In the genomic region with DNA sequence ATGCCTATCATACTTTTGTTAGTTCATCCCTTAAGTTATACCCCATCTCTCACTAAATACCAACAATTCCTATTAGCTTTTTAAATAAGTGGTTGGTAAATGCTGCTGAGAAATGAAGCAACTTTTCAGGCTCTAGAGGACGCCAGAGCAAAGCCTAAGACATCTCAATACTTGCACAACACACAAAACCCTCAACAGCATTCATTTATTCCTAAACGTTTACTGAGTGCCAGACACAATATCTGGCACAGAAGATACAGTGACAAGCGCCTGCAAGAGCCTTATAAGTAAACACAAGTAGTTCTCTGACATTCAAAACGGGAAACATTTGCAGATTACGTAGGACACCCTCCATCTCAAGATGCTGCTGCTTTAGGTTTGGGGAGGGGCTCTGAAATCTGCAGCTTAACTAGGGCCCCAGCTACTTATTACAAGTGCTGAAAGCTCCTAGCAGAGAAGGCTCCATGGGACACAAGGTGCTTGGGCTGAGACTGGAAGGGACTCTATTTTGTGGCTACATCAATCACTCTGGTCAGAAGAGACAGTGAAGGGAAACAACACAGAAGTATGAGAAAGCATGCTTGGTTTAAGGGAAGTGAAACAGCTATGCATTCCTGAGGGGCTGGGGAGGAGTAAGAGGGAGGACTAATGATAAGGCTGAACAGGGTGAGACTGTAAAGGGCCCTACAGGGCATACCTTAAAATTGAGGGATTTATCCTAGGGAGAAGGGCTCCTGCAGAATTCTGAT, we compare ENCODE assay signal across 8 cellular contexts.
DNase-seq lines count a peak whose midpoint lies in the region; ATAC-seq, FAIRE-seq and TF ChIP-seq lines count a peak whose summit lies in the region.

No MANE protein-coding gene starts in this region.

- H2AFZ ChIP-seq in MM.1S (ENCODE audit: low read length): no peak overlapping the region

- no peaks in the 10 kb centered on the region for H3K9me2 ChIP-seq in MM.1S (replicated peaks; ENCODE audit: insufficient read depth, low read length)

- H3K27me3 ChIP-seq in MM.1S (replicated peaks; ENCODE audit: insufficient read depth, low read length): no peaks in the 10 kb centered on the region

- no peak overlapping the region for H3K9ac ChIP-seq in MM.1S (ENCODE audit: low read length)

- no peaks in the 10 kb centered on the region for H3K9me3 Mint-ChIP-seq in activated T-cell treated with anti-CD3 and anti-CD28 coated beads, Interleukin-2, amount 50 U/mL, for 72 hours

- H3K79me2 ChIP-seq in MM.1S (ENCODE audit: low read length): no peaks in the 10 kb centered on the region

- no peak overlapping the region for H3K4me3 Mint-ChIP-seq in activated T-cell treated with anti-CD3 and anti-CD28 coated beads, Interleukin-2, amount 50 U/mL, for 72 hours

- H3K4me1 ChIP-seq in MM.1S (ENCODE audit: low read length): peaks cover 29% of the 10 kb centered on the region

- DNase-seq in H54 (ENCODE audit: insufficient read length, low spot score) (no peak), MM.1S (peak; percentile 70), fibroblast of peridontal ligament (ENCODE audit: extremely low read depth) (peak; percentile 61), A172 (ENCODE audit: low spot score) (no peak), mucosa of gallbladder (ENCODE audit: low spot score) (no peak)
- DNase-seq in central memory CD4-positive, alpha-beta T cell: no peak
- no peak for DNase-seq in activated T-cell treated with anti-CD3 and anti-CD28 coated beads, Interleukin-2, amount 50 U/mL, for 72 hours

- H3K36me3 Mint-ChIP-seq in activated T-cell treated with anti-CD3 and anti-CD28 coated beads, Interleukin-2, amount 50 U/mL, for 72 hours (ENCODE audit: insufficient read depth in 2 of 2): peaks cover 0 to 2% of the 10 kb centered on the region in 2 donors

- H3F3A ChIP-seq in MM.1S (ENCODE audit: insufficient read depth, low read length): peaks cover 25% of the 10 kb centered on the region

- peak overlapping the region; percentile 55; the same call in 1 of the 2 replicates for H3K27ac ChIP-seq in MM.1S (ENCODE audit: low read length)

- TF ChIP-seq POLR2A in H54 (IDR thresholded peaks at IDR 0.05; ENCODE audit: low read depth, low read length): no peak

- no peaks in the 10 kb centered on the region for H3K27me3 Mint-ChIP-seq in activated T-cell treated with anti-CD3 and anti-CD28 coated beads, Interleukin-2, amount 50 U/mL, for 72 hours (ENCODE audit: low read depth)

- peak overlapping the region; percentile 36; the same call in 1 of the 2 replicates for H3K4me2 ChIP-seq in MM.1S (ENCODE audit: low read depth, low read length)

- H3K27ac Mint-ChIP-seq in activated T-cell treated with anti-CD3 and anti-CD28 coated beads, Interleukin-2, amount 50 U/mL, for 72 hours: no peak overlapping the region

- no peaks in the 10 kb centered on the region for H3K36me3 ChIP-seq in MM.1S (replicated peaks; ENCODE audit: insufficient read depth, low read length)

- no peak overlapping the region for H3K4me3 ChIP-seq in MM.1S (ENCODE audit: low read length)

- H4K20me1 ChIP-seq in MM.1S (ENCODE audit: insufficient read depth, low read length): no peaks in the 10 kb centered on the region

- H3K4me1 Mint-ChIP-seq in activated T-cell treated with anti-CD3 and anti-CD28 coated beads, Interleukin-2, amount 50 U/mL, for 72 hours (ENCODE audit: low read depth): peaks cover 20% of the 10 kb centered on the region

- FAIRE-seq in H54 (lab: Jason Lieb, UNC): peak; percentile 48

- no peaks in the 10 kb centered on the region for H3K9me3 ChIP-seq in MM.1S (replicated peaks; ENCODE audit: insufficient read depth, low read length)

- peak; percentile 64 for ATAC-seq in GM18508 (IDR thresholded peaks at IDR 0.05; ENCODE audit: insufficient read depth, unreplicated experiment)
- no peak for ATAC-seq in activated T-cell treated with anti-CD3 and anti-CD28 coated beads, Interleukin-2, amount 50 U/mL, for 72 hours (replicated peaks in 1 of 2)

- peak; percentile 36 for TF ChIP-seq CTCF in MM.1S (IDR thresholded peaks at IDR 0.05; ENCODE audit: low read length)

Comparison
In these comparisons a context has a peak if more than half of its experiments do, and no peak if none do; other contexts are left out.
1. DNase-seq: peak in MM.1S (single experiment) and fibroblast of peridontal ligament (single experiment); none in H54 (single experiment), A172 (single experiment), mucosa of gallbladder (single experiment), central memory CD4-positive, alpha-beta T cell (single experiment) and activated T-cell treated with anti-CD3 and anti-CD28 coated beads, Interleukin-2, amount 50 U/mL, for 72 hours (0 of 2).